In the genomic region with DNA sequence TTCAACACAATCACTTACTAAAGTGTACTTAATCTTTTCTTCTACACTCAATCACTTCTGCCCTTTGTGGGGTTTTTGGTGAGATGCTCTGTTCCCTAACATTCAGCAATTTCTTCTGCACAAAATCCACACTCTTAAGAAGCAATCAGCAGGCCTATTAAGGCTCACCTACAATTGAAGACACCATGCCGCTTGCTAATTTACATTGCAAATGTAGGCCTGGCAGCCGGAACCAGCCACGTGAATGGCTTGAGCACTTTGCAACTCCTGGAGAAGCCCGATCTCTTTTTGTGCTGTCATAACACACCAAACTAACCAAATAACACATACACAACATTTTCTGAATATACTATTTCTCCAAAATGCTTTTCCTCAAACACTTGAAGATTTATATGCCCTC, we compare ENCODE assay signal across 1 cellular context.
A peak's percentile ranks its signal among the peaks of the same experiment; 100 is the strongest.
TF ChIP-seq lines count a peak whose summit lies in the region.

No MANE protein-coding gene starts in this region.

TF ChIP-seq in GM23338, 12 proteins besides CTCF, POLR2A, EP300 and RAD21 (continued from another document):
- TF ChIP-seq, protein P1, sequence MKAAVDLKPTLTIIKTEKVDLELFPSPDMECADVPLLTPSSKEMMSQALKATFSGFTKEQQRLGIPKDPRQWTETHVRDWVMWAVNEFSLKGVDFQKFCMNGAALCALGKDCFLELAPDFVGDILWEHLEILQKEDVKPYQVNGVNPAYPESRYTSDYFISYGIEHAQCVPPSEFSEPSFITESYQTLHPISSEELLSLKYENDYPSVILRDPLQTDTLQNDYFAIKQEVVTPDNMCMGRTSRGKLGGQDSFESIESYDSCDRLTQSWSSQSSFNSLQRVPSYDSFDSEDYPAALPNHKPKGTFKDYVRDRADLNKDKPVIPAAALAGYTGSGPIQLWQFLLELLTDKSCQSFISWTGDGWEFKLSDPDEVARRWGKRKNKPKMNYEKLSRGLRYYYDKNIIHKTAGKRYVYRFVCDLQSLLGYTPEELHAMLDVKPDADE (IDR thresholded peaks at IDR 0.05) = no peak
- TF ChIP-seq, protein P2, sequence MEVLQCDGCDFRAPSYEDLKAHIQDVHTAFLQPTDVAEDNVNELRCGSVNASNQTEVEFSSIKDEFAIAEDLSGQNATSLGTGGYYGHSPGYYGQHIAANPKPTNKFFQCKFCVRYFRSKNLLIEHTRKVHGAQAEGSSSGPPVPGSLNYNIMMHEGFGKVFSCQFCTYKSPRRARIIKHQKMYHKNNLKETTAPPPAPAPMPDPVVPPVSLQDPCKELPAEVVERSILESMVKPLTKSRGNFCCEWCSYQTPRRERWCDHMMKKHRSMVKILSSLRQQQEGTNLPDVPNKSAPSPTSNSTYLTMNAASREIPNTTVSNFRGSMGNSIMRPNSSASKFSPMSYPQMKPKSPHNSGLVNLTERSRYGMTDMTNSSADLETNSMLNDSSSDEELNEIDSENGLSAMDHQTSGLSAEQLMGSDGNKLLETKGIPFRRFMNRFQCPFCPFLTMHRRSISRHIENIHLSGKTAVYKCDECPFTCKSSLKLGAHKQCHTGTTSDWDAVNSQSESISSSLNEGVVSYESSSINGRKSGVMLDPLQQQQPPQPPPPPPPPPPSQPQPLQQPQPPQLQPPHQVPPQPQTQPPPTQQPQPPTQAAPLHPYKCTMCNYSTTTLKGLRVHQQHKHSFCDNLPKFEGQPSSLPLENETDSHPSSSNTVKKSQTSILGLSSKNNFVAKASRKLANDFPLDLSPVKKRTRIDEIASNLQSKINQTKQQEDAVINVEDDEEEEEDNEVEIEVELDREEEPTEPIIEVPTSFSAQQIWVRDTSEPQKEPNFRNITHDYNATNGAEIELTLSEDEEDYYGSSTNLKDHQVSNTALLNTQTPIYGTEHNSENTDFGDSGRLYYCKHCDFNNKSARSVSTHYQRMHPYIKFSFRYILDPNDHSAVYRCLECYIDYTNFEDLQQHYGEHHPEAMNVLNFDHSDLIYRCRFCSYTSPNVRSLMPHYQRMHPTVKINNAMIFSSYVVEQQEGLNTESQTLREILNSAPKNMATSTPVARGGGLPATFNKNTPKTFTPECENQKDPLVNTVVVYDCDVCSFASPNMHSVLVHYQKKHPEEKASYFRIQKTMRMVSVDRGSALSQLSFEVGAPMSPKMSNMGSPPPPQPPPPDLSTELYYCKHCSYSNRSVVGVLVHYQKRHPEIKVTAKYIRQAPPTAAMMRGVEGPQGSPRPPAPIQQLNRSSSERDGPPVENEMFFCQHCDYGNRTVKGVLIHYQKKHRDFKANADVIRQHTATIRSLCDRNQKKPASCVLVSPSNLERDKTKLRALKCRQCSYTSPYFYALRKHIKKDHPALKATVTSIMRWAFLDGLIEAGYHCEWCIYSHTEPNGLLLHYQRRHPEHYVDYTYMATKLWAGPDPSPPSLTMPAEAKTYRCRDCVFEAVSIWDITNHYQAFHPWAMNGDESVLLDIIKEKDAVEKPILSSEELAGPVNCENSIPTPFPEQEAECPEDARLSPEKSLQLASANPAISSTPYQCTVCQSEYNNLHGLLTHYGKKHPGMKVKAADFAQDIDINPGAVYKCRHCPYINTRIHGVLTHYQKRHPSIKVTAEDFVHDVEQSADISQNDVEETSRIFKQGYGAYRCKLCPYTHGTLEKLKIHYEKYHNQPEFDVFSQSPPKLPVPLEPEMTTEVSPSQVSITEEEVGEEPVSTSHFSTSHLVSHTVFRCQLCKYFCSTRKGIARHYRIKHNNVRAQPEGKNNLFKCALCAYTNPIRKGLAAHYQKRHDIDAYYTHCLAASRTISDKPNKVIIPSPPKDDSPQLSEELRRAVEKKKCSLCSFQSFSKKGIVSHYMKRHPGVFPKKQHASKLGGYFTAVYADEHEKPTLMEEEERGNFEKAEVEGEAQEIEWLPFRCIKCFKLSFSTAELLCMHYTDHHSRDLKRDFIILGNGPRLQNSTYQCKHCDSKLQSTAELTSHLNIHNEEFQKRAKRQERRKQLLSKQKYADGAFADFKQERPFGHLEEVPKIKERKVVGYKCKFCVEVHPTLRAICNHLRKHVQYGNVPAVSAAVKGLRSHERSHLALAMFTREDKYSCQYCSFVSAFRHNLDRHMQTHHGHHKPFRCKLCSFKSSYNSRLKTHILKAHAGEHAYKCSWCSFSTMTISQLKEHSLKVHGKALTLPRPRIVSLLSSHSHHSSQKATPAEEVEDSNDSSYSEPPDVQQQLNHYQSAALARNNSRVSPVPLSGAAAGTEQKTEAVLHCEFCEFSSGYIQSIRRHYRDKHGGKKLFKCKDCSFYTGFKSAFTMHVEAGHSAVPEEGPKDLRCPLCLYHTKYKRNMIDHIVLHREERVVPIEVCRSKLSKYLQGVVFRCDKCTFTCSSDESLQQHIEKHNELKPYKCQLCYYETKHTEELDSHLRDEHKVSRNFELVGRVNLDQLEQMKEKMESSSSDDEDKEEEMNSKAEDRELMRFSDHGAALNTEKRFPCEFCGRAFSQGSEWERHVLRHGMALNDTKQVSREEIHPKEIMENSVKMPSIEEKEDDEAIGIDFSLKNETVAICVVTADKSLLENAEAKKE (CRISPR knock-in tag; IDR thresholded peaks at IDR 0.05) = 0 out of 2 replicates have a peak, but pooled peaks have one; percentile 54
- no peak for TF ChIP-seq EZH2phosphoT487 (IDR thresholded peaks at IDR 0.05; ENCODE audit: unreplicated experiment)
- TF ChIP-seq, protein P3, sequence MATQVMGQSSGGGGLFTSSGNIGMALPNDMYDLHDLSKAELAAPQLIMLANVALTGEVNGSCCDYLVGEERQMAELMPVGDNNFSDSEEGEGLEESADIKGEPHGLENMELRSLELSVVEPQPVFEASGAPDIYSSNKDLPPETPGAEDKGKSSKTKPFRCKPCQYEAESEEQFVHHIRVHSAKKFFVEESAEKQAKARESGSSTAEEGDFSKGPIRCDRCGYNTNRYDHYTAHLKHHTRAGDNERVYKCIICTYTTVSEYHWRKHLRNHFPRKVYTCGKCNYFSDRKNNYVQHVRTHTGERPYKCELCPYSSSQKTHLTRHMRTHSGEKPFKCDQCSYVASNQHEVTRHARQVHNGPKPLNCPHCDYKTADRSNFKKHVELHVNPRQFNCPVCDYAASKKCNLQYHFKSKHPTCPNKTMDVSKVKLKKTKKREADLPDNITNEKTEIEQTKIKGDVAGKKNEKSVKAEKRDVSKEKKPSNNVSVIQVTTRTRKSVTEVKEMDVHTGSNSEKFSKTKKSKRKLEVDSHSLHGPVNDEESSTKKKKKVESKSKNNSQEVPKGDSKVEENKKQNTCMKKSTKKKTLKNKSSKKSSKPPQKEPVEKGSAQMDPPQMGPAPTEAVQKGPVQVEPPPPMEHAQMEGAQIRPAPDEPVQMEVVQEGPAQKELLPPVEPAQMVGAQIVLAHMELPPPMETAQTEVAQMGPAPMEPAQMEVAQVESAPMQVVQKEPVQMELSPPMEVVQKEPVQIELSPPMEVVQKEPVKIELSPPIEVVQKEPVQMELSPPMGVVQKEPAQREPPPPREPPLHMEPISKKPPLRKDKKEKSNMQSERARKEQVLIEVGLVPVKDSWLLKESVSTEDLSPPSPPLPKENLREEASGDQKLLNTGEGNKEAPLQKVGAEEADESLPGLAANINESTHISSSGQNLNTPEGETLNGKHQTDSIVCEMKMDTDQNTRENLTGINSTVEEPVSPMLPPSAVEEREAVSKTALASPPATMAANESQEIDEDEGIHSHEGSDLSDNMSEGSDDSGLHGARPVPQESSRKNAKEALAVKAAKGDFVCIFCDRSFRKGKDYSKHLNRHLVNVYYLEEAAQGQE (IDR thresholded peaks at IDR 0.05; ENCODE audit: unreplicated experiment) = no peak
- no peak for TF ChIP-seq POLR2AphosphoS5 (IDR thresholded peaks at IDR 0.05; ENCODE audit: low read depth)
- no peak for TF ChIP-seq STAT1 (IDR thresholded peaks at IDR 0.05; ENCODE audit: unreplicated experiment)
- no peak for TF ChIP-seq ZNF114 (CRISPR knock-in tag; IDR thresholded peaks at IDR 0.05)
- TF ChIP-seq NANOG (IDR thresholded peaks at IDR 0.05; ENCODE audit: borderline replicate concordance) = peak; percentile 78; the same call in 1 of the 2 replicates
- 0 out of 2 replicates have a peak, but pooled peaks have one; percentile 25 for TF ChIP-seq CREB1 (CRISPR knock-in tag; IDR thresholded peaks at IDR 0.05; ENCODE audit: low read depth)
- no peak for TF ChIP-seq EZH2 (IDR thresholded peaks at IDR 0.05; ENCODE audit: low read depth, unreplicated experiment)
